15 cellular contexts compared by ENCODE assay signal in the genomic region with DNA sequence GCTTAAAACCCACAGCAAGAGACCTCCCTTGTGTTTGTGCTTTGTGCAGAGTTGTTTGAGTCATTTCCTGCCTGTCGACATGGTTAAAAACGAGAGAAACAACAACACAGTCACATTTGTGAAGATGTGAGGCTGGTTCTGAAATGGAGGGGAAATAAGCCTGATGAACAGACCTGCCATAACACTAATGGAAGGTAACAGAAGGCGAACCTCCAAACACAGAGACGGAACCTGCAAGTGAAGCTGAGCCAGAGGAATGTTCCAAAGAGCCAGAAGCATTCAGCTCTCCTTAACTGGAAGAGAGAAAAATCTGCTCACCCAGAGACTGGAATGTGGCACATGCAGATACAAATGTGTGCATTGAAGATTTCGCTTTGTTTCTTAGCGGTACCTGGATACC. TPM values are rescaled to one million over a fixed set of nuclear protein-coding genes. Genes with fewer than 3 reads are reported as not detected.
A peak's percentile ranks its signal among the peaks of the same experiment; 100 is the strongest.
DNase-seq lines count a peak whose midpoint lies in the region.
"Had no signal": no experiment of that assay in that cellular context is flagged by ENCODE, and none has a peak within 500 bp of the region (broad histone marks: within the 10 kb centered on the region; RNA-seq: fewer than 3 reads in every experiment).

No MANE protein-coding gene starts in this region.

- no peaks in the 10 kb centered on the region for H3K4me1 ChIP-seq in mesendoderm (ENCODE audit: control insufficient read depth, low read depth, low read length)

- H2AK5ac ChIP-seq in mesendoderm (ENCODE audit: low read length), result no peak overlapping the region

- no peaks in the 10 kb centered on the region for H3K79me1 ChIP-seq in mesendoderm (ENCODE audit: low read length)

- DNase-seq in EH (ENCODE audit: low read depth) (peak; percentile 38), M059J (ENCODE audit: low read depth) (peak; percentile 17), dermis microvascular lymphatic vessel endothelial cell (ENCODE audit: low read depth in 2 of 2) (peak; percentile 37 to 79), mesendoderm (peak; percentile 63), amygdala (lab: John Stamatoyannopoulos, UW) (no peak), G401 (ENCODE audit: low spot score) (no peak), DMS79 treated with DMSO at 0.1 percent for 48 hours (lab: John Stamatoyannopoulos, UW) (no peak)
- no peak for DNase-seq in stimulated activated CD4-positive, alpha-beta T cell treated with anti-CD3 and anti-CD28 coated beads, Interleukin-15, amount 100 ng/mL, for 24 hours
- DNase-seq: GDM1, NCI-H526 treated with DMSO at 0.1 percent for 48 hours, retina, T1000 had no signal

- no peaks in the 10 kb centered on the region for H3K27me3 ChIP-seq in mesendoderm (ENCODE audit: insufficient read depth, low read length, poor library complexity)
- H3K27me3 ChIP-seq: BLaER1 treated with 17β-estradiol and CSF1 and Interleukin-3, amounts not matched to agents 10 nM and 100 nM had no signal

- H3K4me3 ChIP-seq in mesendoderm (ENCODE audit: low read length), result no peak overlapping the region
- H3K4me3 ChIP-seq: BLaER1 treated with 17β-estradiol and CSF1 and Interleukin-3, amounts not matched to agents 10 nM and 100 nM; K562 had no signal

- H3K4ac ChIP-seq in mesendoderm (ENCODE audit: low read depth, low read length), result no peak overlapping the region

- H2BK120ac ChIP-seq in mesendoderm (ENCODE audit: low read depth, low read length), result no peak overlapping the region

- H3K9ac ChIP-seq in mesendoderm (ENCODE audit: low read length), result no peak overlapping the region
- H3K9ac ChIP-seq: BLaER1 treated with 17β-estradiol and CSF1 and Interleukin-3, amounts not matched to agents 10 nM and 100 nM had no signal

- H3K23ac ChIP-seq in mesendoderm (ENCODE audit: low read length), result no peak overlapping the region

- WGBS in mesendoderm (ENCODE audit: extremely low coverage, insufficient coverage, low lambda C conversion rate), result no CpG with 5 or more reads among the region's 6 CpGs

- no peak overlapping the region for H3K27ac ChIP-seq in mesendoderm (ENCODE audit: low read depth, low read length)
- H3K27ac ChIP-seq: RWPE1 had no signal

- no peak overlapping the region for H2BK5ac ChIP-seq in mesendoderm (ENCODE audit: low read length)

- in situ Hi-C loops in G401 (cut with HindIII; ENCODE audit: low sequenced_read_pairs), result no loop called here

- no peak overlapping the region for H4K5ac ChIP-seq in mesendoderm (ENCODE audit: low read length)

- H3K4me2 ChIP-seq in mesendoderm (ENCODE audit: low read length), result no peak overlapping the region

- H4K8ac ChIP-seq in mesendoderm (ENCODE audit: low read depth, low read length), result no peak overlapping the region

- H3K18ac ChIP-seq in mesendoderm (ENCODE audit: low read length), result no peak overlapping the region

- H3K56ac ChIP-seq in mesendoderm (ENCODE audit: low read length), result no peak overlapping the region

- H3K79me2 ChIP-seq in mesendoderm (ENCODE audit: control insufficient read depth, insufficient read depth, low read length), result no peaks in the 10 kb centered on the region

- no peak overlapping the region for H2BK15ac ChIP-seq in mesendoderm (replicated peaks; ENCODE audit: low read depth)

- peaks cover 5% of the 10 kb centered on the region for H3K36me3 ChIP-seq in mesendoderm (ENCODE audit: control insufficient read depth, insufficient read depth, low read length)

RNA-seq across cellular contexts. Expression of a gene that starts 53.2 kb away (rescaled TPM):
- 2.3 and 2.4 TPM in 2 replicates for total RNA-seq in M059J (2014; rRNA removed; shearing (Covaris generic))
- 3.0 and 5.6 TPM in 2 replicates for total RNA-seq in dermis microvascular lymphatic vessel endothelial cell
- 15.2 TPM for polyA plus RNA-seq in mesendoderm (2013, experiment 1 of 2)
- polyA plus RNA-seq in mesendoderm (2013, experiment 2 of 2), result 15.0 TPM
- total RNA-seq in G401 (2014; rRNA removed; shearing (Covaris generic)), result 20.5 and 21.2 TPM in 2 replicates

Comparison
In these comparisons a context has a peak if more than half of its experiments do, and no peak if none do; other contexts are left out.
1. DNase-seq: peak in EH (single experiment), M059J (single experiment), dermis microvascular lymphatic vessel endothelial cell (2 of 2) and mesendoderm (single experiment); none in stimulated activated CD4-positive, alpha-beta T cell treated with anti-CD3 and anti-CD28 coated beads, Interleukin-15, amount 100 ng/mL, for 24 hours (single experiment), amygdala (0 of 56), G401 (single experiment) and DMS79 treated with DMSO at 0.1 percent for 48 hours (single experiment).